ENCODE assay signal across 1 cellular context in genomic region chr12:50041461-50041860, GRCh38.
A peak's percentile ranks its signal among the peaks of the same experiment; 100 is the strongest.
TF ChIP-seq lines count a peak whose summit lies in the region.

No MANE protein-coding gene starts in this region.

TF ChIP-seq in K562, 482 proteins besides CTCF, POLR2A, EP300 and RAD21:
- TF ChIP-seq STAT6 (CRISPR knock-in tag; IDR thresholded peaks at IDR 0.05) (0 out of 2 replicates have a peak, but pooled peaks have one; percentile 44), ZNF316 (IDR thresholded peaks at IDR 0.05) (0 out of 2 replicates have a peak, but pooled peaks have one; percentile 14), MAFG (tag; conservative IDR thresholded peaks at IDR 0.05) (peak; percentile 59), RBBP5 (IDR thresholded peaks at IDR 0.05; ENCODE audit: borderline replicate concordance, insufficient read depth, low read length, poor library complexity, severe bottlenecking) (no peak), CSDE1 (IDR thresholded peaks at IDR 0.05) (no peak), XRCC4 (IDR thresholded peaks at IDR 0.05; ENCODE audit: extremely low read depth, insufficient read depth, insufficient read length) (no peak), CEBPB (tag; IDR thresholded peaks at IDR 0.05) (peak; percentile 51; the same call in 1 of the 2 replicates), C11orf30 (IDR thresholded peaks at IDR 0.05; ENCODE audit: low read depth) (peak; percentile 39; the same call in 1 of the 2 replicates), NFE2 (IDR thresholded peaks at IDR 0.05; ENCODE audit: low read depth) (peak; percentile 44; the same call in 1 of the 2 replicates)
- TF ChIP-seq, protein P1, sequence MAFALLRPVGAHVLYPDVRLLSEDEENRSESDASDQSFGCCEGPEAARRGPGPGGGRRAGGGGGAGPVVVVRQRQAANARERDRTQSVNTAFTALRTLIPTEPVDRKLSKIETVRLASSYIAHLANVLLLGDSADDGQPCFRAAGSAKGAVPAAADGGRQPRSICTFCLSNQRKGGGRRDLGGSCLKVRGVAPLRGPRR (CRISPR knock-in tag; IDR thresholded peaks at IDR 0.05) = no peak
- TF ChIP-seq, protein P2, sequence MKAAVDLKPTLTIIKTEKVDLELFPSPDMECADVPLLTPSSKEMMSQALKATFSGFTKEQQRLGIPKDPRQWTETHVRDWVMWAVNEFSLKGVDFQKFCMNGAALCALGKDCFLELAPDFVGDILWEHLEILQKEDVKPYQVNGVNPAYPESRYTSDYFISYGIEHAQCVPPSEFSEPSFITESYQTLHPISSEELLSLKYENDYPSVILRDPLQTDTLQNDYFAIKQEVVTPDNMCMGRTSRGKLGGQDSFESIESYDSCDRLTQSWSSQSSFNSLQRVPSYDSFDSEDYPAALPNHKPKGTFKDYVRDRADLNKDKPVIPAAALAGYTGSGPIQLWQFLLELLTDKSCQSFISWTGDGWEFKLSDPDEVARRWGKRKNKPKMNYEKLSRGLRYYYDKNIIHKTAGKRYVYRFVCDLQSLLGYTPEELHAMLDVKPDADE (conservative IDR thresholded peaks at IDR 0.05; ENCODE audit: control insufficient read depth, low read depth, low read length) = no peak
